Comparison of ENCODE assay signal across 19 cellular contexts in the genomic region with DNA sequence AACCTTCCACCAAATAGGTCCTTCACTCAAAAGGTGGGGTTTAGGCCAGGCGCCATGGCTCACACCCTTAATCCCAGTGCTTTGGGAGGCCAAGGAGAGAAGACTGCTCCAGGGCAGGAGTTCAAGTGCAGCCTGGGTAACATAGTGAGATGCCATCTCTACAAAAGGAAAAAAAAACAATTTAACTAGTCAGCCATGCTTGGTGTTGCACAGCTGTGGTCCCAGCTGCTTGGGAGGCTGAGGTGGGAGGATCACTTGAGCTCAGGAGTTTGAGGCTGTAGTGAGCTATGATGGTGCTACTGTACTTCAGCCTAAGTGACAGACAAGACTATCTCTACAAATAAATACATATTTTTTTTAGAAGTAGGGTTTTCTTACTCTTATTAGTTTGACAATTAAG.
"Had no signal": no experiment of that assay in that cellular context is flagged by ENCODE, and none has a peak within 500 bp of the region (broad histone marks: within the 10 kb centered on the region; RNA-seq: fewer than 3 reads in every experiment).

No MANE protein-coding gene starts in this region.

- H3K27ac Mint-ChIP-seq: activated CD4-positive, alpha-beta T cell treated with anti-CD3 and anti-CD28 coated beads, Interleukin-2, amount 10 ng/mL, durations not matched to agents 7 days and 5 days; activated T-helper 1 cell treated with anti-CD3 and anti-CD28 coated beads, Interleukin-12 subunit alpha, Interleukin-12 subunit beta, Interleukin-2, Interleukin-4 antibody, amounts not matched to agents 30 ng/mL and 10 ng/mL and 1 ng/mL, durations not matched to agents 14 hours and 24 hours and 36 hours; endodermal cell had no signal

- H3K9me3 ChIP-seq: gastroesophageal sphincter, tibial nerve, uterus had no signal

- H3K27me3 Mint-ChIP-seq: activated CD4-positive, alpha-beta T cell treated with anti-CD3 and anti-CD28 coated beads, Interleukin-2, amount 10 ng/mL, durations not matched to agents 7 days and 5 days; naive B cell had no signal

- DNase-seq: activated CD4-positive, alpha-beta T cell treated with anti-CD3 and anti-CD28 coated beads, Interleukin-2, amount 10 ng/mL, durations not matched to agents 7 days and 5 days; activated CD8-positive, alpha-beta memory T cell treated with anti-CD3 and anti-CD28 coated beads for 24 hours; aorta; dorsolateral prefrontal cortex; endodermal cell; islet precursor cell; naive B cell; posterior cingulate gyrus; small intestine; stimulated activated CD4-positive, alpha-beta T cell treated with anti-CD3 and anti-CD28 coated beads, Interleukin-4, amount 100 ng/mL, for 4 hours; stimulated activated CD8-positive, alpha-beta memory T cell treated with anti-CD3 and anti-CD28 coated beads, Interleukin-4, amount 100 ng/mL, for 48 hours; stimulated activated naive CD4-positive, alpha-beta T cell treated with Interleukin-2 at 50 U/mL for 16 hours; substantia nigra; uterus had no signal

- H3K4me1 ChIP-seq: tibial nerve, uterus had no signal

- H3K4me3 ChIP-seq: dorsolateral prefrontal cortex, gastroesophageal sphincter, heart right ventricle, tibial nerve, uterus had no signal

- H3K4me3 Mint-ChIP-seq: activated CD4-positive, alpha-beta T cell treated with anti-CD3 and anti-CD28 coated beads, Interleukin-2, amount 10 ng/mL, durations not matched to agents 7 days and 5 days; activated T-helper 1 cell treated with anti-CD3 and anti-CD28 coated beads, Interleukin-12 subunit alpha, Interleukin-12 subunit beta, Interleukin-2, Interleukin-4 antibody, amounts not matched to agents 30 ng/mL and 10 ng/mL and 1 ng/mL, durations not matched to agents 14 hours and 24 hours and 36 hours; endodermal cell; naive B cell had no signal

- H3K27me3 ChIP-seq: dorsolateral prefrontal cortex, gastroesophageal sphincter, heart right ventricle, tibial nerve, uterus had no signal

- ATAC-seq: gastroesophageal sphincter, left lobe of liver had no signal

- H3K9me3 Mint-ChIP-seq: activated CD4-positive, alpha-beta T cell treated with anti-CD3 and anti-CD28 coated beads, Interleukin-2, amount 10 ng/mL, durations not matched to agents 7 days and 5 days; activated T-helper 1 cell treated with anti-CD3 and anti-CD28 coated beads, Interleukin-12 subunit alpha, Interleukin-12 subunit beta, Interleukin-2, Interleukin-4 antibody, amounts not matched to agents 30 ng/mL and 10 ng/mL and 1 ng/mL, durations not matched to agents 14 hours and 24 hours and 36 hours; naive B cell had no signal

- H3K27ac ChIP-seq: dorsolateral prefrontal cortex, heart right ventricle, tibial nerve, uterus had no signal

- H3K4me1 Mint-ChIP-seq: activated CD4-positive, alpha-beta T cell treated with anti-CD3 and anti-CD28 coated beads, Interleukin-2, amount 10 ng/mL, durations not matched to agents 7 days and 5 days; naive B cell had no signal
